Comparison of ENCODE assay signal across 35 cellular contexts in genomic region chr4:92514632-92515031, GRCh38.
"Had no signal": no experiment of that assay in that cellular context is flagged by ENCODE, and none has a peak within 500 bp of the region (broad histone marks: within the 10 kb centered on the region; RNA-seq: fewer than 3 reads in every experiment).

No MANE protein-coding gene starts in this region.

- H3K4me3 Mint-ChIP-seq: activated CD4-positive, alpha-beta memory T cell treated with anti-CD3 and anti-CD28 coated beads, Interleukin-2, amount 10 ng/mL, durations not matched to agents 7 days and 5 days; activated CD4-positive, alpha-beta T cell treated with anti-CD3 and anti-CD28 coated beads, Interleukin-2, amount 10 ng/mL, durations not matched to agents 7 days and 5 days; activated naive CD4-positive, alpha-beta T cell treated with anti-CD3 and anti-CD28 coated beads, Interleukin-2, amount 10 ng/mL, durations not matched to agents 7 days and 5 days; activated naive CD8-positive, alpha-beta T cell treated with anti-CD3 and anti-CD28 coated beads, Interleukin-2, amount 10 ng/mL, durations not matched to agents 7 days and 5 days; activated T-cell treated with anti-CD3 and anti-CD28 coated beads, Interleukin-2, amount 50 U/mL, for 24 hours; activated T-cell treated with anti-CD3 and anti-CD28 coated beads, Interleukin-2, amount 50 U/mL, for 72 hours; brain; central memory CD8-positive, alpha-beta T cell; effector memory CD8-positive, alpha-beta T cell; T-helper 17 cell; T-helper 2 cell treated with Interferon-gamma antibody and Interleukin-4, amounts not matched to agents 5 μg/mL and 100 μg/mL, for 36 hours had no signal

- H3K27ac Mint-ChIP-seq: activated CD4-positive, alpha-beta memory T cell treated with anti-CD3 and anti-CD28 coated beads, Interleukin-2, amount 10 ng/mL, durations not matched to agents 7 days and 5 days; activated CD4-positive, alpha-beta T cell treated with anti-CD3 and anti-CD28 coated beads, Interleukin-2, amount 10 ng/mL, durations not matched to agents 7 days and 5 days; activated naive CD4-positive, alpha-beta T cell treated with anti-CD3 and anti-CD28 coated beads, Interleukin-2, amount 10 ng/mL, durations not matched to agents 7 days and 5 days; activated naive CD4-positive, alpha-beta T cell treated with anti-CD3 and anti-CD28 coated beads, Interleukin-2, amount 50 U/mL, for 72 hours; activated naive CD8-positive, alpha-beta T cell treated with anti-CD3 and anti-CD28 coated beads, Interleukin-2, amount 10 ng/mL, durations not matched to agents 7 days and 5 days; activated T-cell treated with anti-CD3 and anti-CD28 coated beads, Interleukin-2, amount 50 U/mL, for 24 hours; activated T-cell treated with anti-CD3 and anti-CD28 coated beads, Interleukin-2, amount 50 U/mL, for 72 hours; brain; effector memory CD8-positive, alpha-beta T cell; T-helper 17 cell; T-helper 2 cell treated with Interferon-gamma antibody and Interleukin-4, amounts not matched to agents 5 μg/mL and 100 μg/mL, for 36 hours had no signal

- DNase-seq: activated CD4-positive, alpha-beta memory T cell treated with anti-CD3 and anti-CD28 coated beads, Interleukin-2, amount 10 ng/mL, durations not matched to agents 7 days and 5 days; activated CD4-positive, alpha-beta T cell treated with anti-CD3 and anti-CD28 coated beads for 4 hours; activated CD4-positive, alpha-beta T cell treated with anti-CD3 and anti-CD28 coated beads, Interleukin-2, amount 10 ng/mL, durations not matched to agents 7 days and 5 days; activated CD4-positive, alpha-beta T cell treated with anti-CD3 and anti-CD28 coated beads, Interleukin-2, amount 50 U/mL, for 4 hours; activated CD4-positive, CD25-positive, alpha-beta regulatory T cell; activated CD4-positive, CD25-positive, alpha-beta regulatory T cell treated with anti-CD3 and anti-CD28 coated beads, Interleukin-2, amount 50 U/mL, for 72 hours; activated CD8-positive, alpha-beta memory T cell treated with anti-CD3 and anti-CD28 coated beads, Interleukin-2, amount 50 U/mL, for 48 hours; activated gamma-delta T cell; activated naive CD4-positive, alpha-beta T cell; activated naive CD4-positive, alpha-beta T cell treated with anti-CD3 and anti-CD28 coated beads, Interleukin-2, amount 10 ng/mL, durations not matched to agents 7 days and 5 days; activated naive CD8-positive, alpha-beta T cell treated with anti-CD3 and anti-CD28 coated beads, Interleukin-2, amount 10 ng/mL, durations not matched to agents 7 days and 5 days; activated T-cell treated with anti-CD3 and anti-CD28 coated beads for 4 hours; activated T-cell treated with anti-CD3 and anti-CD28 coated beads, Interleukin-2, amount 50 U/mL, for 24 hours; activated T-cell treated with anti-CD3 and anti-CD28 coated beads, Interleukin-2, amount 50 U/mL, for 72 hours; cortex of kidney; dermis blood vessel endothelial cell; effector CD4-positive, alpha-beta T cell; effector memory CD8-positive, alpha-beta T cell; esophagus squamous epithelium; foreskin melanocyte; T-helper 1 cell; T-helper 17 cell; T1000; WERI-Rb-1 had no signal

- H3K36me3 Mint-ChIP-seq: activated naive CD4-positive, alpha-beta T cell treated with anti-CD3 and anti-CD28 coated beads, Interleukin-2, amount 10 ng/mL, durations not matched to agents 7 days and 5 days; activated naive CD8-positive, alpha-beta T cell treated with anti-CD3 and anti-CD28 coated beads, Interleukin-2, amount 10 ng/mL, durations not matched to agents 7 days and 5 days; brain had no signal

- H3K9me3 ChIP-seq: ascending aorta, breast epithelium, esophagus squamous epithelium, gastroesophageal sphincter had no signal

- H3K4me1 Mint-ChIP-seq: activated CD4-positive, alpha-beta memory T cell treated with anti-CD3 and anti-CD28 coated beads, Interleukin-2, amount 10 ng/mL, durations not matched to agents 7 days and 5 days; activated CD4-positive, alpha-beta T cell treated with anti-CD3 and anti-CD28 coated beads, Interleukin-2, amount 10 ng/mL, durations not matched to agents 7 days and 5 days; activated naive CD4-positive, alpha-beta T cell treated with anti-CD3 and anti-CD28 coated beads, Interleukin-2, amount 10 ng/mL, durations not matched to agents 7 days and 5 days; activated naive CD8-positive, alpha-beta T cell treated with anti-CD3 and anti-CD28 coated beads, Interleukin-2, amount 10 ng/mL, durations not matched to agents 7 days and 5 days; central memory CD8-positive, alpha-beta T cell; T-helper 17 cell had no signal

- ATAC-seq: activated naive CD4-positive, alpha-beta T cell treated with anti-CD3 and anti-CD28 coated beads, Interleukin-2, amount 50 U/mL, for 72 hours; activated T-cell treated with anti-CD3 and anti-CD28 coated beads, Interleukin-2, amount 50 U/mL, for 72 hours; effector memory CD8-positive, alpha-beta T cell; gastroesophageal sphincter; T-helper 17 cell had no signal

- FAIRE-seq: colon, endometrium, endothelial cell of umbilical vein had no signal

- H3K27ac ChIP-seq: ascending aorta, breast epithelium, epithelial cell of prostate, esophagus squamous epithelium, gastroesophageal sphincter, WERI-Rb-1 had no signal

- H3K27me3 ChIP-seq: ascending aorta, breast epithelium, esophagus squamous epithelium, gastroesophageal sphincter had no signal

- H3K27me3 Mint-ChIP-seq: activated CD4-positive, alpha-beta memory T cell treated with anti-CD3 and anti-CD28 coated beads, Interleukin-2, amount 10 ng/mL, durations not matched to agents 7 days and 5 days; activated CD4-positive, alpha-beta T cell treated with anti-CD3 and anti-CD28 coated beads, Interleukin-2, amount 10 ng/mL, durations not matched to agents 7 days and 5 days; activated naive CD4-positive, alpha-beta T cell treated with anti-CD3 and anti-CD28 coated beads, Interleukin-2, amount 10 ng/mL, durations not matched to agents 7 days and 5 days; activated naive CD8-positive, alpha-beta T cell treated with anti-CD3 and anti-CD28 coated beads, Interleukin-2, amount 10 ng/mL, durations not matched to agents 7 days and 5 days; activated T-cell treated with anti-CD3 and anti-CD28 coated beads, Interleukin-2, amount 50 U/mL, for 24 hours; brain; central memory CD8-positive, alpha-beta T cell; effector memory CD8-positive, alpha-beta T cell; T-helper 17 cell had no signal

- H3K4me1 ChIP-seq: ascending aorta, breast epithelium, esophagus squamous epithelium, gastroesophageal sphincter had no signal

- H3K36me3 ChIP-seq: ascending aorta, breast epithelium, esophagus squamous epithelium, gastroesophageal sphincter, WERI-Rb-1 had no signal

- H3K4me3 ChIP-seq: ascending aorta, breast epithelium, esophagus squamous epithelium, gastroesophageal sphincter had no signal

- H3K9me3 Mint-ChIP-seq: brain had no signal
